Comparison of ENCODE assay signal across 8 cellular contexts in the genomic region with DNA sequence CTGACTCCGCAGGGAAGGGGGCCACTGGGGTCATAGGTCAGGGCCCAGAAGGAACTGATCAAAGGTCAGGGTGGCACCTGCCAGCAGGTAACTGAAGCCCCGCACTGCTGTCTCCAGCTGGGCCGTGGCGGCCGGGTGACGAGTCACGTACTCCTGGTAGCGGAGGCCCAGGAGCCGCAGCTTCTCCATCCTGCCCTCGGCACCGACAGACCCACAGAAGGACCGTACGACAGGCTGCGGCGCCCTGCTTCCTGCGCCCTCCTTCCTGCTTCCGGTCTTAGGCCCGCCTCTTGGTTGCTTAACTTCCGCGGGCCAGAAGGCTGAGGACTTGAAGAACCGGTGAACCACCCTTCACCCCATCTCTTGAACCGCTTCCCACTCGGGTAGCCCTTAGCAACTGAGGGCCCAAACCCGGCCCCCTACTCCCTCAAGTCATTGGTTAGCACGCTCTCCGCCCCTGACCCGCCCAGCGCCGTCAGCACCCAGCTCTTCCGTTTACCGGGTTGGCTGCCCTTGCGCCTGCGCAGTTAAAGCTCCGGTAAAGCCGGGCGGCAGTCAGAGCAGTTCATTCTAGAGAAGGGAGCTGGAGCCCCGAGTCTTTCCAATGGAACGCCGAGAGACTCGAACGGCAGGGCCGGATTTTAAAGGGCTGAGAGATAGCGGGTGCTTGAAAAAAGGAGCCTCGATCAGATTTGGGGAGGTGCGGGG. TPM values are rescaled to one million over a fixed set of nuclear protein-coding genes. Genes with fewer than 3 reads are reported as not detected.
A peak's percentile ranks its signal among the peaks of the same experiment; 100 is the strongest.
DNase-seq lines count a peak whose midpoint lies in the region; ATAC-seq and TF ChIP-seq lines count a peak whose summit lies in the region.

Gene PEX16 (minus strand): TSS at position 255 of the 708 bp plus-strand sequence. CDS start 66 bp downstream, at position 189.

- H3K4me1 ChIP-seq in esophagus (ENCODE audit: control insufficient read depth in 2 of 2, insufficient read depth in 2 of 2, low read length in 1 of 2), result peaks cover 2 to 14% of the 10 kb centered on the region in 2 donors
- H3K4me1 ChIP-seq in mucosa of stomach (ENCODE audit: control insufficient read depth, insufficient read depth, low read length), result peaks cover 6% of the 10 kb centered on the region

- no peaks in the 10 kb centered on the region for H3K9me3 ChIP-seq in esophagus (ENCODE audit: control insufficient read depth in 2 of 2, insufficient read depth in 1 of 2, low read depth in 1 of 2, low read length in 1 of 2)
- H3K9me3 ChIP-seq in mucosa of stomach (ENCODE audit: control insufficient read depth, low read length), result no peaks in the 10 kb centered on the region

- peaks cover 5% of the 10 kb centered on the region for H3K27me3 Mint-ChIP-seq in activated T-cell treated with anti-CD3 and anti-CD28 coated beads, Interleukin-2, amount 50 U/mL, for 24 hours

- H3K36me3 Mint-ChIP-seq in activated T-cell treated with anti-CD3 and anti-CD28 coated beads, Interleukin-2, amount 50 U/mL, for 24 hours (ENCODE audit: low read depth), result peaks cover 46% of the 10 kb centered on the region

- no peaks in the 10 kb centered on the region for H3K27me3 ChIP-seq in esophagus (ENCODE audit: control insufficient read depth in 1 of 2, insufficient read depth in 2 of 2, low read length in 2 of 2)
- H3K27me3 ChIP-seq in mucosa of stomach (ENCODE audit: control insufficient read depth, insufficient read depth, low read length), result peaks cover 16% of the 10 kb centered on the region

- WGBS in esophagus, 2 donors, result 0% methylated on average over 45 of the region's 45 CpGs

- DNase-seq in DMS153 treated with DMSO at 0.1 percent for 48 hours (lab: John Stamatoyannopoulos, UW; ENCODE audit: unreplicated experiment), result peak; percentile 96
- DNase-seq in KBM-7, result peak; percentile 97
- DNase-seq in activated T-cell treated with anti-CD3 and anti-CD28 coated beads, Interleukin-2, amount 50 U/mL, for 24 hours, result peak; percentile 92
- peak; percentile 80 to 89 for DNase-seq in stimulated activated CD8-positive, alpha-beta memory T cell treated with anti-CD3 and anti-CD28 coated beads, Interleukin-7, amount 100 ng/mL, for 1 hour (ENCODE audit: low read depth in 2 of 2)

- H3K4me3 Mint-ChIP-seq in activated T-cell treated with anti-CD3 and anti-CD28 coated beads, Interleukin-2, amount 50 U/mL, for 24 hours, result peak within 1 kb of the TSS; percentile 90

- H3K27ac ChIP-seq in esophagus (ENCODE audit: low read depth in 2 of 2, low read length in 1 of 2), result peak within 1 kb of the TSS; percentile 92 to 96

- H3K27ac Mint-ChIP-seq in activated T-cell treated with anti-CD3 and anti-CD28 coated beads, Interleukin-2, amount 50 U/mL, for 24 hours, result peak within 1 kb of the TSS; percentile 99

- H3K4me1 Mint-ChIP-seq in activated T-cell treated with anti-CD3 and anti-CD28 coated beads, Interleukin-2, amount 50 U/mL, for 24 hours (ENCODE audit: low read depth), result peaks cover 36% of the 10 kb centered on the region

- H3K4me3 ChIP-seq in esophagus (ENCODE audit: low read depth in 1 of 2, low read length in 2 of 2), result peak within 1 kb of the TSS; percentile 90 to 92
- H3K4me3 ChIP-seq in mucosa of stomach (ENCODE audit: low read length), result peak within 1 kb of the TSS; percentile 98

- H3K9ac ChIP-seq in mucosa of stomach (ENCODE audit: low read length), result peak within 1 kb of the TSS; percentile 95

- peak; percentile 85 for ATAC-seq in GM21717 (IDR thresholded peaks at IDR 0.05; ENCODE audit: unreplicated experiment)

- H3K36me3 ChIP-seq in esophagus (ENCODE audit: control insufficient read depth in 2 of 2, insufficient read depth in 2 of 2, low read length in 1 of 2), result peaks cover 13 to 26% of the 10 kb centered on the region in 2 donors
- peaks cover 6% of the 10 kb centered on the region for H3K36me3 ChIP-seq in mucosa of stomach (ENCODE audit: control insufficient read depth, insufficient read depth, low read length)

- no peaks in the 10 kb centered on the region for H3K9me3 Mint-ChIP-seq in activated T-cell treated with anti-CD3 and anti-CD28 coated beads, Interleukin-2, amount 50 U/mL, for 24 hours

- in situ Hi-C loops in KBM-7 (cut with MboI; ENCODE audit: low pct_unique_long_range_greater_than_20kb, low sequenced_read_pairs), result no loop called here

TF ChIP-seq in PFSK-1, 5 proteins besides CTCF, POLR2A, EP300 and RAD21:
- TF ChIP-seq REST (IDR thresholded peaks at IDR 0.05; ENCODE audit: insufficient read depth in 1 of 2, low read depth in 2 of 2, low read length in 2 of 2) (no peak), POLR2AphosphoS5 (IDR thresholded peaks at IDR 0.05; ENCODE audit: low read depth, low read length) (peak; percentile 82), SIN3A (IDR thresholded peaks at IDR 0.05; ENCODE audit: borderline replicate concordance, insufficient read depth, low read length) (peak; percentile 91; the same call in 1 of the 2 replicates), TAF1 (IDR thresholded peaks at IDR 0.05; ENCODE audit: borderline replicate concordance, insufficient read depth, low read length) (peak; percentile 63; the same call in 1 of the 2 replicates), FOXP2 (optimal IDR thresholded peaks at IDR 0.05; ENCODE audit: borderline replicate concordance, extremely low read depth, extremely low read length, insufficient read depth) (no peak)

RNA-seq across cellular contexts. Expression of gene PEX16, which starts in this region (rescaled TPM):
- polyA plus RNA-seq in PFSK-1 (2012; ENCODE audit: insufficient read length, low read depth), result 56.0 TPM
- 10 to 100 TPM; 18.9 to 29.1 TPM for polyA plus RNA-seq in esophagus

Comparison
In these comparisons a context has a peak if more than half of its experiments do, and no peak if none do; other contexts are left out.
1. Peak in every context shown above with its lines: DNase-seq, ATAC-seq, H3K4me3 ChIP-seq and H3K27ac ChIP-seq.